8 cellular contexts compared by ENCODE assay signal in the genomic region with DNA sequence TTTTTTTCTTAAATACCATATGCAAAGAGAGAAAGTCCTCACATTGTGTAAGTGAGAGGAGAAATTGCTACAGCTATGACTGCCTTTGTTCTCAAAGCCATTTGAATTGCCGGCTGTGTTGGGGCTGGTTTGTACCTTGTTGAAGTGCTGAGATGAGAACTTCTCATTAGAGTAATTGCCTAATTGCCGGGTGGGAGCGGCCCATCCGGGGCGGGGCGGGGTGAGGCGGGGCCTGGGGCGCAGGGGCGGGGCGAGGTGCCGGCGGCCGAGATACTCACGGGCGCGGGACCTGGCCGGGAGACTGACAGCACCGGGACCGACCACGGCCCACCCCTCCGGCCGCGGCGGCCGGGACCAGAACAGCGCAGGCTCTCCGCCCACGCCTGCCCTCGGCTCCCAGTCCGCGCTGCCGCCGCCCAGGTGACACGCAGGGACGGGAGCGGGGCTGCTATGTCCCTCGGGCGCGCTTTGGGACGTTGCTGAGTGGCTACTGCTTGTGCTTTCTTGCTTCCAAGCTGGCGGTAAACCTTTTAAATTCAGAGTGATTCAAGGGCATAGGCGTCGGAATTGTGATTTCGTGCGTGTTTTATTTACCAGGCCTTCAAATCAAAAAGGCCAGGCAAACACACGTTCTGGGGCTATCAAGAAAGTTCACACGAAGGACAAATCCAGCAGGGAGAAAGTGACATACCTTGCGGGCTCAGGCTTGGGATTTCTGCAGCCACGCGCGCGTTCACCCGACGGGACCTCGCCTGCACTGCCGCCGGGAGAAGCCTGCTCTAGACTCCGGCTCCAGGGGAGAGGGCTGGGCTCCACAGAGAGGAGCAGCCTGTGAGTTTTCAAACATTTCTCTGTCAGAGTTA.
A peak's percentile ranks its signal among the peaks of the same experiment; 100 is the strongest.
DNase-seq lines count a peak whose midpoint lies in the region; TF ChIP-seq lines count a peak whose summit lies in the region.

No MANE protein-coding gene starts in this region.

- no peak for TF ChIP-seq POLR2A in lower leg skin (IDR thresholded peaks at IDR 0.05)

- no peaks in the 10 kb centered on the region for H4K20me1 ChIP-seq in DOHH2 (ENCODE audit: control insufficient read depth, insufficient read depth, low read depth, low read length)

- H3K4me1 ChIP-seq in DOHH2 (ENCODE audit: control insufficient read depth, low read length) (peaks cover 7% of the 10 kb centered on the region), HAP-1 (peaks cover 17% of the 10 kb centered on the region), colonic mucosa (no peaks in the 10 kb centered on the region)

- H3K4me3 ChIP-seq in DOHH2 (ENCODE audit: low read length) = peak overlapping the region; percentile 65
- H3K4me3 ChIP-seq in HAP-1 = peak overlapping the region; percentile 35
- H3K4me3 ChIP-seq in colonic mucosa = peak overlapping the region; percentile 45
- H3K4me3 ChIP-seq in lower leg skin (ENCODE audit: low read depth, poor library complexity, severe bottlenecking) = peak overlapping the region; percentile 28

- H3K27ac ChIP-seq in DOHH2 (ENCODE audit: low read depth, low read length) = no peak overlapping the region
- H3K27ac ChIP-seq in colonic mucosa = peak overlapping the region; percentile 50

- DNase-seq in HAP-1 (ENCODE audit: low spot score in 2 of 2) (peak; percentile 38 to 68), NCI-H1417 (lab: John Stamatoyannopoulos, UW) (peak; percentile 14 to 92 (median 79)), colonic mucosa (peak; percentile 82), lower leg skin (ENCODE audit: low spot score in 2 of 2) (peak; percentile 73 to 95), T1000 (lab: John Stamatoyannopoulos, UW) (no peak)
- DNase-seq in activated CD4-positive, CD25-positive, alpha-beta regulatory T cell treated with anti-CD3 and anti-CD28 coated beads, Interleukin-2, amount 50 U/mL, for 72 hours = peak; percentile 46
- DNase-seq in stimulated activated CD8-positive, alpha-beta memory T cell treated with anti-CD3 and anti-CD28 coated beads, Interleukin-12 subunit alpha, Interleukin-12 subunit beta, amount 100 ng/mL, for 24 hours (ENCODE audit: extremely low read depth) = peak; percentile 10

- peak overlapping the region; percentile 80 for H3K4me2 ChIP-seq in DOHH2 (ENCODE audit: low read length)

- in situ Hi-C loops in HAP-1 (cut with MboI; ENCODE audit: low sequenced_read_pairs) = no loop called here

- intact Hi-C loops in colonic mucosa (cut with DNase I) = no loop called here
- intact Hi-C loops in lower leg skin (cut with DNase I; ENCODE audit: low total_unique reads) = no loop called here

- no peaks in the 10 kb centered on the region for H3F3A ChIP-seq in DOHH2 (ENCODE audit: control insufficient read depth, insufficient read depth)

- H3K36me3 ChIP-seq in DOHH2 (ENCODE audit: control insufficient read depth, low read length) (no peaks in the 10 kb centered on the region), HAP-1 (replicated peaks) (no peaks in the 10 kb centered on the region), colonic mucosa (no peaks in the 10 kb centered on the region)

- H3K9me3 ChIP-seq in DOHH2 (ENCODE audit: control insufficient read depth, insufficient read depth, low read length) = no peaks in the 10 kb centered on the region
- H3K9me3 ChIP-seq in HAP-1 = no peaks in the 10 kb centered on the region
- H3K9me3 ChIP-seq in colonic mucosa = no peaks in the 10 kb centered on the region

- 0 to 1% methylated on average over 37 to 43 of the region's 58 CpGs for WGBS in lower leg skin, 2 donors

- no peaks in the 10 kb centered on the region for H3K79me2 ChIP-seq in DOHH2 (ENCODE audit: control insufficient read depth, low read length)

- H3K27me3 ChIP-seq in DOHH2 (ENCODE audit: control insufficient read depth, low read length) = peaks cover 40% of the 10 kb centered on the region
- H3K27me3 ChIP-seq in HAP-1 (ENCODE audit: low read depth) = no peaks in the 10 kb centered on the region
- no peaks in the 10 kb centered on the region for H3K27me3 ChIP-seq in colonic mucosa

- TF ChIP-seq CTCF in DOHH2 (IDR thresholded peaks at IDR 0.05; ENCODE audit: low read depth, low read length, poor library complexity, severe bottlenecking) = no peak
- no peak for TF ChIP-seq CTCF in colonic mucosa (IDR thresholded peaks at IDR 0.05)
- TF ChIP-seq CTCF in lower leg skin (IDR thresholded peaks at IDR 0.05) = no peak

- H3K9ac ChIP-seq in colonic mucosa (ENCODE audit: low read depth in 2 of 2, low read length in 2 of 2) = peak overlapping the region; percentile 68 to 85

- H3K9me2 ChIP-seq in DOHH2 (replicated peaks; ENCODE audit: control insufficient read depth, low read length) = no peaks in the 10 kb centered on the region
